ENCODE assay signal across 2 cellular contexts in the genomic region with DNA sequence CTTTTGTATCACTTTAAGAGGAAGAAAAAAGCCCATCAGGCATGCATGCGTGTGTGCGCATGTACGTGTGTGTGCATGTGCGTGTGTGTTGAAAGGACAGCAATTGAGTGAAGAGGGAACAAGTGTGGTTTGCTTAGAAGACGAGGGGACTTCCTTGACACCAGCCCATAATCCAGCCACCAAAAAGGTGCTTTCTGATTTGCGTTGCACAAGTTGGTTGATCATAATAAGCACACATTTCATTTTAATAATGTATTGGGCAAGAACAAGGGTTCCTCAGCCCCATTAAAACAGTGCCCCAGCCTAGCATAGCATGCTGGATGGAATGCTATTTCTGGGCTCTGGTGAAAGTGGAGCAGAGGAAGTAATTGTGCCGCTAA.
A peak's percentile ranks its signal among the peaks of the same experiment; 100 is the strongest.
TF ChIP-seq lines count a peak whose summit lies in the region.

No MANE protein-coding gene starts in this region.

TF ChIP-seq in GM12878, 131 proteins besides CTCF, POLR2A, EP300 and RAD21 (continued from another document):
- peak; percentile 35; the same call in 1 of the 3 replicates for TF ChIP-seq POU2F2 (IDR thresholded peaks at IDR 0.05; ENCODE audit: borderline replicate concordance, low read depth, low read length)

TF ChIP-seq in neural cell, 6 proteins besides CTCF, POLR2A, EP300 and RAD21 (continued from another document):
- TF ChIP-seq REST (IDR thresholded peaks at IDR 0.05; ENCODE audit: borderline replicate concordance): no peak
TF ChIP-seq in neural cell: peak in this region for 0.
